ENCODE assay signal across 8 cellular contexts in the genomic region with DNA sequence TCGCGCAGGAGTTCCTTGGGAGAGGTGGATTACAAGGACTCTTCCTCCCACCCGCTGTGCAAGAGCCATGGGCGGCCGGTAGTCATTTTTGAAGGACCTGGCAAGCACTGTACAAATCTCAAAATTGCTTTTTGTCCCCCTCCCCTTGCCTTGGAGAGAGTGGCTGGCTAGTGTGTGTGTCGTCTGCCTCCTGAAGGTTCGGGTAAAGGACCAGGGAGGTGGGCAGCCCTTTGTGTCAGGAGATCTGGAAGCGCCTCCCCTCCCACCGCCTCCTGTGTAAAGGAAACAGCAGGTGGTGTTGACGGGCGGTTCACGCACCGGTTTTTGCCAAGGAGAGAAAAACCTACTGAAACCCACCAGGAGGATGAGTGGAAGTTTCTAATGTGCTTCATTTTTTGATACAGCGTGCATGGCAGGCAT. TPM values are rescaled to one million over a fixed set of nuclear protein-coding genes. Genes with fewer than 3 reads are reported as not detected.
A peak's percentile ranks its signal among the peaks of the same experiment; 100 is the strongest.
DNase-seq lines count a peak whose midpoint lies in the region; ATAC-seq and TF ChIP-seq lines count a peak whose summit lies in the region.

No MANE protein-coding gene starts in this region.

- H3K36me3 ChIP-seq in Panc1 (ENCODE audit: control insufficient read depth, insufficient read depth, low read length) (peaks cover 7% of the 10 kb centered on the region; the same call in 1 of the 2 replicates), esophagus squamous epithelium (no peaks in the 10 kb centered on the region)

- H3K36me3 Mint-ChIP-seq in activated CD4-positive, alpha-beta T cell treated with anti-CD3 and anti-CD28 coated beads, Interleukin-2, amount 10 ng/mL, durations not matched to agents 7 days and 5 days (ENCODE audit: low read depth) = no peaks in the 10 kb centered on the region

- WGBS in esophagus squamous epithelium, 2 donors = 26 to 57% methylated on average over 7 to 11 of the region's 14 CpGs

- H3K27ac Mint-ChIP-seq in activated CD4-positive, alpha-beta T cell treated with anti-CD3 and anti-CD28 coated beads, Interleukin-2, amount 10 ng/mL, durations not matched to agents 7 days and 5 days = peak overlapping the region; percentile 68

- peaks cover 30% of the 10 kb centered on the region for H3K4me1 Mint-ChIP-seq in activated CD4-positive, alpha-beta T cell treated with anti-CD3 and anti-CD28 coated beads, Interleukin-2, amount 10 ng/mL, durations not matched to agents 7 days and 5 days

- CTCF ChIA-PET in activated CD4-positive, alpha-beta T cell treated with anti-CD3 and anti-CD28 coated beads, Interleukin-2, amount 10 ng/mL, durations not matched to agents 7 days and 5 days (lab: Charles Lee) = no interaction called here
- CTCF ChIA-PET in Panc1 (lab: Charles Lee) = no interaction called here

- in situ Hi-C loops in Panc1 (cut with HindIII; ENCODE audit: low pct_unique_long_range_greater_than_20kb, low sequenced_read_pairs) = no loop called here

- H3K4me3 ChIP-seq in Panc1 (ENCODE audit: low read depth in 2 of 2, low read length in 2 of 2) (peak overlapping the region; percentile 77 to 85), esophagus squamous epithelium (peak overlapping the region; percentile 86 to 98 (median 93)), retinal pigment epithelial cell (ENCODE audit: low read length) (peak overlapping the region; percentile 88)

- peak overlapping the region; percentile 84 for H3K4me3 Mint-ChIP-seq in activated CD4-positive, alpha-beta T cell treated with anti-CD3 and anti-CD28 coated beads, Interleukin-2, amount 10 ng/mL, durations not matched to agents 7 days and 5 days

- peak; percentile 10 for DNase-seq in activated CD4-positive, alpha-beta T cell treated with anti-CD3 and anti-CD28 coated beads, Interleukin-2, amount 10 ng/mL, durations not matched to agents 7 days and 5 days
- no peak for DNase-seq in activated CD4-positive, alpha-beta T cell treated with anti-CD3 and anti-CD28 coated beads, Interleukin-2, amount 50 U/mL, for 4 hours
- DNase-seq in Panc1 (ENCODE audit: low read depth, low spot score) (no peak), esophagus squamous epithelium (lab: John Stamatoyannopoulos, UW) (no peak), retinal pigment epithelial cell (ENCODE audit: low read depth) (no peak), NCI-H1048 (lab: John Stamatoyannopoulos, UW) (no peak), GM19238 (ENCODE audit: insufficient read length, low spot score) (no peak)

- H3K9me3 ChIP-seq in Panc1 (ENCODE audit: control insufficient read depth, insufficient read depth, low read depth, low read length) (no peaks in the 10 kb centered on the region), esophagus squamous epithelium (no peaks in the 10 kb centered on the region)

- intact Hi-C loops in Panc1 (cut with micrococcal nuclease; ENCODE audit: unreplicated experiment) (loop anchor here (5.0 kb wide), 1 partner anchor 204 kb away; a partner anchor contains a TSS), esophagus squamous epithelium (cut with DNase I) (no loop called here)

- TF ChIP-seq POLR2A in esophagus squamous epithelium (IDR thresholded peaks at IDR 0.05) = no peak

- no peak for TF ChIP-seq CTCF in Panc1 (IDR thresholded peaks at IDR 0.05)
- TF ChIP-seq CTCF in esophagus squamous epithelium (IDR thresholded peaks at IDR 0.05) = no peak
- no peak for TF ChIP-seq CTCF in retinal pigment epithelial cell (conservative IDR thresholded peaks at IDR 0.05; ENCODE audit: low read depth, low read length)

- H3K27me3 Mint-ChIP-seq in activated CD4-positive, alpha-beta T cell treated with anti-CD3 and anti-CD28 coated beads, Interleukin-2, amount 10 ng/mL, durations not matched to agents 7 days and 5 days = no peaks in the 10 kb centered on the region

- POLR2A ChIA-PET in activated CD4-positive, alpha-beta T cell treated with anti-CD3 and anti-CD28 coated beads, Interleukin-2, amount 10 ng/mL, durations not matched to agents 7 days and 5 days (lab: Charles Lee) = no interaction called here
- POLR2A ChIA-PET in Panc1 (lab: Charles Lee) = no interaction called here

- ATAC-seq in Panc1 (peak; percentile 30; the same call in 1 of the 2 replicates), HG03135 (IDR thresholded peaks at IDR 0.05; ENCODE audit: unreplicated experiment) (no peak)

- H3K4me1 ChIP-seq in Panc1 (ENCODE audit: control insufficient read depth, insufficient read depth, low read length) (peaks cover 31% of the 10 kb centered on the region), esophagus squamous epithelium (peaks cover 13 to 48% (median 17%) of the 10 kb centered on the region in 3 donors)

- no peaks in the 10 kb centered on the region for H3K9me3 Mint-ChIP-seq in activated CD4-positive, alpha-beta T cell treated with anti-CD3 and anti-CD28 coated beads, Interleukin-2, amount 10 ng/mL, durations not matched to agents 7 days and 5 days

- peak overlapping the region; percentile 92 for H3K27ac ChIP-seq in Panc1 (ENCODE audit: low read length)
- peak overlapping the region; percentile 85 to 92 (median 90) for H3K27ac ChIP-seq in esophagus squamous epithelium

- no TSS peak for BruUV-seq in Panc1 (replicated peaks; lab: Mats Ljungman, UMichigan)

- H3K27me3 ChIP-seq in Panc1 (ENCODE audit: control insufficient read depth, insufficient read depth, low read length) = no peaks in the 10 kb centered on the region
- no peaks in the 10 kb centered on the region for H3K27me3 ChIP-seq in esophagus squamous epithelium

RNA-seq across cellular contexts. Expression of a gene that starts 1.2 kb away (rescaled TPM):
- total RNA-seq in activated CD4-positive, alpha-beta T cell treated with anti-CD3 and anti-CD28 coated beads, Interleukin-2, amount 10 ng/mL, durations not matched to agents 7 days and 5 days = 10 to 100 TPM; 33.8 to 45.6 TPM
- total RNA-seq in Panc1 (2021; ENCODE audit: unreplicated experiment) = 108 TPM
- 99.8 TPM for polyA plus RNA-seq in Panc1 (2012; ENCODE audit: insufficient read length)
- 10 to 100 TPM; 26.5 to 48.4 (median 40.2) TPM for total RNA-seq in esophagus squamous epithelium

RNA-seq across cellular contexts. Expression of a gene that starts 51.2 kb away (rescaled TPM):
- 10 to 100 TPM; 28.7 to 30.2 TPM for total RNA-seq in activated CD4-positive, alpha-beta T cell treated with anti-CD3 and anti-CD28 coated beads, Interleukin-2, amount 10 ng/mL, durations not matched to agents 7 days and 5 days
- total RNA-seq in Panc1 (2021; ENCODE audit: unreplicated experiment) = 220 TPM
- 308 TPM for polyA plus RNA-seq in Panc1 (2012; ENCODE audit: insufficient read length)
- total RNA-seq in esophagus squamous epithelium = 100 to 1,000 TPM in 2 of 4 donors, 10 to 100 TPM in 2; 70.8 to 127 (median 95.6) TPM
